ENCODE assay signal across 6 cellular contexts in genomic region chr11:30239025-30239424, GRCh38. TPM values are rescaled to one million over a fixed set of nuclear protein-coding genes. Genes with fewer than 3 reads are reported as not detected.
"Had no signal": no experiment of that assay in that cellular context is flagged by ENCODE, and none has a peak within 500 bp of the region (broad histone marks: within the 10 kb centered on the region; RNA-seq: fewer than 3 reads in every experiment).

No MANE protein-coding gene starts in this region.

- ATAC-seq: GM23338 had no signal

- H3K4me2 ChIP-seq: GM23338 had no signal

- H3K4me3 ChIP-seq: GM23338 had no signal

- H2AFZ ChIP-seq: GM23338 had no signal

- DNase-seq: H9, HCEC 1CT, IMR-90 had no signal

RNA-seq across cellular contexts. Expression of gene FSHB, which starts 8.2 kb away (rescaled TPM):
- total RNA-seq: GM23338, H1, H9, HT-29, IMR-90 had no signal
